Comparison of ENCODE assay signal across 7 cellular contexts in the genomic region with DNA sequence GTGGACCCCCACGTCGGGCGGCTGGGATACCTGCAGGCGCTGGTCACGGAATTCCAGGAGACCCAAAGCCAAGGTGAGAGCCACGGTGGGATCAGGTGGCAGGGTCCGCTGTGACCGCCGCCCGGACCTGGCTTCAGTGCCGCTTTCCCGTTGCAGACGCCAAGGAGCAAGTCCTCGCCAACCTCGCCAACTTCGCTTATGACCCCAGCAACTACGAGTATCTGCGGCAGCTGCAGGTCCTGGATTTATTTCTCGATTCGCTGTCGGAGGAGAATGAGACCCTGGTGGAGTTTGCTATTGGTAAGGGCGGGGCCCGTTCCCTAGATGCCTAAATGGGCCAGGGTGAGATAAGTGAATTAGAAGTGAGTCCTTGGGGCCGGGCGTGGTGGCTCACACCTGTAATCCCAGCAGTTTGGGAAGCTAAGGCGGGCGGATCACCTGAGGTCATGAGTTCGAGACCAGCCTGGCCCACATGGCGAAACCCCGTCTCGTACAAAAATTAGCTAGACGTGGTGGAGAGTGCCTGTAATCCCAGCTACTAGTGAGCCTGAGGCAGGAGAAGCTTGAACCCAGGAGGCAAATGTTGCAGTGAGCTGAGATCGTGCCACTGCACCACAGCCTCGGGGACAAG. TPM values are rescaled to one million over a fixed set of nuclear protein-coding genes. Genes with fewer than 3 reads are reported as not detected.
DNase-seq lines count a peak whose midpoint lies in the region; ATAC-seq and TF ChIP-seq lines count a peak whose summit lies in the region.
"Had no signal": no experiment of that assay in that cellular context is flagged by ENCODE, and none has a peak within 500 bp of the region (broad histone marks: within the 10 kb centered on the region; RNA-seq: fewer than 3 reads in every experiment).

No MANE protein-coding gene starts in this region.

- TF ChIP-seq POLR2A in adrenal gland (IDR thresholded peaks at IDR 0.05), result no peak

- H3K27me3 ChIP-seq in adrenal gland, result no peaks in the 10 kb centered on the region

- H3K9me3 ChIP-seq in adrenal gland (replicated peaks in 1 of 3), result no peaks in the 10 kb centered on the region

- 24 to 39% (median 31%) methylated on average over 19 to 34 of the region's 34 CpGs for WGBS in adrenal gland, 4 donors

- H3K4me3 Mint-ChIP-seq in IgD-negative memory B cell, result peak overlapping the region; percentile 86 to 94 (median 92)

- peak overlapping the region; percentile 78 to 89 (median 87) for H3K27ac Mint-ChIP-seq in IgD-negative memory B cell

- H3K27me3 Mint-ChIP-seq in IgD-negative memory B cell, result peaks cover 4% of the 10 kb centered on the region

- no peaks in the 10 kb centered on the region for H3K9me3 Mint-ChIP-seq in IgD-negative memory B cell
- H3K9me3 Mint-ChIP-seq: activated naive CD4-positive, alpha-beta T cell treated with anti-CD3 and anti-CD28 coated beads, Interleukin-2, amount 50 U/mL, for 72 hours had no signal

- DNase-seq in adrenal gland, result peak in 2 of 7 donors; percentile 42 to 44
- peak; percentile 30 for DNase-seq in myocyte (ENCODE audit: low read depth)
- DNase-seq in GM13977 (ENCODE audit: low spot score), result no peak
- DNase-seq in DMS114 treated with DMSO at 0.1 percent for 48 hours (lab: John Stamatoyannopoulos, UW; ENCODE audit: unreplicated experiment), result no peak

- peak overlapping the region in 2 of 5 donors; percentile 60 to 65 for H3K27ac ChIP-seq in adrenal gland

- peaks cover 24 to 41% (median 30%) of the 10 kb centered on the region in 3 donors for H3K4me1 Mint-ChIP-seq in IgD-negative memory B cell

- peaks cover 5% of the 10 kb centered on the region for H3K36me3 Mint-ChIP-seq in IgD-negative memory B cell

- ATAC-seq in GM19463 (IDR thresholded peaks at IDR 0.05; ENCODE audit: unreplicated experiment), result no peak

- intact Hi-C loops in adrenal gland (cut with DNase I), result loop anchor here (5.0 to 10.0 kb wide), 3 partner anchors 62 to 94 kb away; a partner anchor contains a TSS

- peaks cover 0 to 26% of the 10 kb centered on the region in 2 donors for H3K4me1 ChIP-seq in adrenal gland (replicated peaks in 1 of 2)

- in situ Hi-C loops in GM13977 (cut with MboI; ENCODE audit: low pct_unique_long_range_greater_than_20kb, low sequenced_read_pairs, unreplicated experiment), result no loop called here

- TF ChIP-seq CTCF in adrenal gland (IDR thresholded peaks at IDR 0.05), result no peak
- TF ChIP-seq CTCF in GM13977 (IDR thresholded peaks at IDR 0.05; ENCODE audit: extremely low read depth, insufficient read depth, missing control alignments), result no peak

- peak overlapping the region in 3 of 4 donors; percentile 51 to 92 (median 85) for H3K4me3 ChIP-seq in adrenal gland

- no peaks in the 10 kb centered on the region for H3K36me3 ChIP-seq in adrenal gland (replicated peaks in 1 of 2)

RNA-seq across cellular contexts. Expression of a gene that starts 0.7 kb away (rescaled TPM):
- polyA plus RNA-seq in IgD-negative memory B cell (4.5 TPM), adrenal gland (1 to 10 TPM; 5.5 to 7.1 (median 5.8) TPM)
- total RNA-seq in adrenal gland (10 to 100 TPM in 1 of 8 donors, 1 to 10 TPM in 7; 4.9 to 13.8 (median 9.0) TPM), myocyte (3.6 and 4.4 TPM in 2 replicates)
- polyA plus RNA-seq in myocyte (2012), result 11.9 TPM

RNA-seq across cellular contexts. Expression of a gene that starts 21.1 kb away (rescaled TPM):
- polyA plus RNA-seq in IgD-negative memory B cell, result 150 TPM
- total RNA-seq in adrenal gland, result 100 to 1,000 TPM in 1 of 8 donors, 10 to 100 TPM in 7; 33.4 to 112 (median 62.9) TPM
- 100 to 1,000 TPM in 2 of 3 donors, 10 to 100 TPM in 1; 20.6 to 124 (median 114) TPM for polyA plus RNA-seq in adrenal gland
- total RNA-seq in myocyte, result 64.4 and 70.8 TPM in 2 replicates
- polyA plus RNA-seq in myocyte (2012), result 40.3 TPM

RNA-seq across cellular contexts. Expression of a gene that starts 22.7 kb away (rescaled TPM):
- 3.0 TPM for polyA plus RNA-seq in IgD-negative memory B cell
- 1 to 10 TPM in 7 of 8 donors, under 1 TPM in 1; 0.91 to 3.0 (median 1.7) TPM for total RNA-seq in adrenal gland
- 1 to 10 TPM in 2 of 3 donors, under 1 TPM in 1; 0.77 to 3.9 (median 2.1) TPM for polyA plus RNA-seq in adrenal gland
- total RNA-seq in myocyte, result 0.88 and 1.6 TPM in 2 replicates
- polyA plus RNA-seq in myocyte (2012), result 0.73 TPM

RNA-seq across cellular contexts. Expression of a gene that starts 43.9 kb away (rescaled TPM):
- polyA plus RNA-seq in IgD-negative memory B cell (150 TPM), adrenal gland (100 to 1,000 TPM in 2 of 3 donors, 10 to 100 TPM in 1; 98.6 to 161 (median 102) TPM)
- total RNA-seq in adrenal gland (100 to 1,000 TPM in 1 of 8 donors, 10 to 100 TPM in 7; 34.2 to 232 (median 58.8) TPM), myocyte (469 and 635 TPM in 2 replicates)
- polyA plus RNA-seq in myocyte (2012), result 503 TPM
